In genomic region chrX:106415276-106415895, GRCh38 we compare ENCODE assay signal across 8 cellular contexts.
A peak's percentile ranks its signal among the peaks of the same experiment; 100 is the strongest.
DNase-seq lines count a peak whose midpoint lies in the region; ATAC-seq and TF ChIP-seq lines count a peak whose summit lies in the region.

No MANE protein-coding gene starts in this region.

- H3K4me1 ChIP-seq in mucosa of descending colon (ENCODE audit: low read depth), result no peaks in the 10 kb centered on the region

- DNase-seq in AG04449 (ENCODE audit: low read depth, low spot score) (no peak), GM10266 (ENCODE audit: extremely low spot score) (peak; percentile 11), HFF-Myc (ENCODE audit: extremely low read depth, low read depth) (no peak), NCI-H1105 treated with DMSO at 0.1 percent for 48 hours (lab: John Stamatoyannopoulos, UW) (peak; percentile 31), brain microvascular endothelial cell (peak; percentile 23), mucosa of descending colon (peak in 1 of 3 donors; percentile 34), activated gamma-delta T cell (lab: John Stamatoyannopoulos, UW) (no peak)
- no peak for DNase-seq in effector CD8-positive, alpha-beta T cell (lab: John Stamatoyannopoulos, UW)

- ATAC-seq in mucosa of descending colon, result peak; percentile 63

- no peaks in the 10 kb centered on the region for H3K9me3 ChIP-seq in mucosa of descending colon

- no peaks in the 10 kb centered on the region for H3K27me3 ChIP-seq in brain microvascular endothelial cell (replicated peaks)

- H3K27ac ChIP-seq in brain microvascular endothelial cell, result no peak overlapping the region

- H3K36me3 ChIP-seq in brain microvascular endothelial cell (replicated peaks) (no peaks in the 10 kb centered on the region), mucosa of descending colon (ENCODE audit: low read depth) (no peaks in the 10 kb centered on the region)

- H3K4me3 ChIP-seq in AG04449 (ENCODE audit: low read depth, low read length) (no peak overlapping the region), HFF-Myc (replicated peaks; ENCODE audit: low read depth, low read length) (no peak overlapping the region), brain microvascular endothelial cell (ENCODE audit: low read depth, low read length) (no peak overlapping the region), mucosa of descending colon (no peak overlapping the region)

- intact Hi-C loops in mucosa of descending colon (cut with DNase I, micrococcal nuclease), result no loop called here

- TF ChIP-seq CTCF in AG04449 (IDR thresholded peaks at IDR 0.05; ENCODE audit: insufficient read depth, low read length, missing control alignments) (peak; percentile 34), GM10266 (IDR thresholded peaks at IDR 0.05; ENCODE audit: control insufficient read depth, insufficient read depth, low read depth, missing control alignments) (peak; percentile 50), HFF-Myc (IDR thresholded peaks at IDR 0.05; ENCODE audit: low read depth, low read length, missing control alignments) (peak; percentile 51), brain microvascular endothelial cell (IDR thresholded peaks at IDR 0.05; ENCODE audit: low read depth, low read length, missing control alignments) (peak; percentile 79), mucosa of descending colon (IDR thresholded peaks at IDR 0.05) (no peak)

- CTCF ChIA-PET in AG04449 (lab: Yijun Ruan, JAX), result interaction anchor here (0.9 kb wide), 1 partner anchor 335 kb away, joined by 4 read pairs; no protein-coding TSS in a partner anchor

- POLR2A ChIA-PET in AG04449 (lab: Yijun Ruan, JAX), result no interaction called here

- in situ Hi-C loops in brain microvascular endothelial cell (cut with HindIII; ENCODE audit: low pct_ligation_motif_present, low sequenced_read_pairs), result no loop called here

Comparison
In these comparisons a context has a peak if more than half of its experiments do, and no peak if none do; other contexts are left out.
1. DNase-seq: peak in GM10266 (single experiment), NCI-H1105 treated with DMSO at 0.1 percent for 48 hours (single experiment) and brain microvascular endothelial cell (single experiment); none in AG04449 (single experiment), HFF-Myc (single experiment), effector CD8-positive, alpha-beta T cell (single experiment) and activated gamma-delta T cell (single experiment).